Comparison of ENCODE assay signal across 11 cellular contexts in the genomic region with DNA sequence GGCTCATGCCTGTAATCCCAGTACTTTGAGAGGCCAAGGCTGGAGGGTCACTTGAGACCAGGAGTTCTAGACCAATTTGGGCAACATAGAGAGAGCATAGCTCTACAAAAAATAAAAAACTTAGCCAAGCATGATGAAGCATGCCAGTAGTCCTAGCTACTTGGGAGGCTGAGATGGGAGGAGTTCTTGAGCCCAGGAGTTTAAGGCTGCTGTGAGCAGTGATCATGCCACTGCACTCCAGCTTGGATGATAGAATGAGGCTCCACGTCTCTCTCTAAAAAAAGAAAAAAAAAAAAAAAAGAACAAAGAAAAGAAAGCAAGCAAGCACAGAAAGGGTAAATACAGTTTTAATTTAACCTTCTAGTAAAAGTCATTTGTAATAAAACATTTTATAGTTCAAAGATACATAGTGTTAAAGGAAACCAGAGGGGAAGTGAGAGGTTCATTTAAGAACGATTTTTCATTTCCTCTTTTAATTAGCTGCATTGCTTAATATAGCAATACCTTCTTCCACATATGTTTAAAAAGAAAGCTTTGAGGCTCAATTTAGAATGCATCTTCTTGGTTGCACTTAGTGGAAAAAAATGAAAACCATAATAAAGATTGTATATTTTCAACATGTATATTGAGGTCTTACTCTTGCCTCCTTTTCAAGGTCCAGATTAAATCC. TPM values are rescaled to one million over a fixed set of nuclear protein-coding genes. Genes with fewer than 3 reads are reported as not detected.
DNase-seq lines count a peak whose midpoint lies in the region; ATAC-seq and TF ChIP-seq lines count a peak whose summit lies in the region.
"Had no signal": no experiment of that assay in that cellular context is flagged by ENCODE, and none has a peak within 500 bp of the region (broad histone marks: within the 10 kb centered on the region; RNA-seq: fewer than 3 reads in every experiment).

No MANE protein-coding gene starts in this region.

- intact Hi-C loops in heart left ventricle (cut with DNase I) = loop anchor here in 1 of 10 donors (10.0 kb wide), 1 partner anchor 209 kb away; no protein-coding TSS in a partner anchor

- 55% methylated on average over 2 of the region's 2 CpGs for WGBS in suprapubic skin
- 53 to 61% (median 57%) methylated on average over 2 of the region's 2 CpGs for WGBS in heart left ventricle, 4 donors

- TF ChIP-seq EP300 in suprapubic skin (IDR thresholded peaks at IDR 0.05) = no peak

- peaks cover 9% of the 10 kb centered on the region for H3K9me3 Mint-ChIP-seq in stimulated activated memory B cell treated with anti-CD40 and anti-IgM and Interleukin-4, amounts not matched to agents 10 μg/mL and 1 μg/mL and 100 μg/mL, for 72 hours

- no peaks in the 10 kb centered on the region for H3K27me3 ChIP-seq in suprapubic skin
- H3K27me3 ChIP-seq in heart left ventricle = peaks cover 0 to 10% (median 0%) of the 10 kb centered on the region in 9 donors

- H3K27ac ChIP-seq in suprapubic skin (no peak overlapping the region), heart left ventricle (no peak overlapping the region)

- H3K4me3 ChIP-seq in suprapubic skin (no peak overlapping the region), heart left ventricle (no peak overlapping the region)

- peak; percentile 17 to 89 for DNase-seq in NOMO-1 (lab: John Stamatoyannopoulos, UW; ENCODE audit: unreplicated experiment in 2 of 2)
- DNase-seq in NOMO-1 treated with dmso at 0.1 percent for 144 hours (lab: John Stamatoyannopoulos, UW; ENCODE audit: unreplicated experiment) = no peak
- DNase-seq in globus pallidus (ENCODE audit: low spot score) = no peak
- no peak for DNase-seq in suprapubic skin (ENCODE audit: low spot score in 2 of 2)
- no peak for DNase-seq in heart left ventricle
- DNase-seq: 8988T; activated T-cell treated with anti-CD3 and anti-CD28 coated beads, Interleukin-2, amount 50 U/mL, for 1 hour had no signal

- H3K4me1 ChIP-seq in suprapubic skin (no peaks in the 10 kb centered on the region), heart left ventricle (peaks cover 0 to 18% (median 0%) of the 10 kb centered on the region in 12 donors)

- peak overlapping the region; percentile 86 for H3K27ac Mint-ChIP-seq in stimulated activated memory B cell treated with anti-CD40 and anti-IgM and Interleukin-4, amounts not matched to agents 10 μg/mL and 1 μg/mL and 100 μg/mL, for 72 hours

- H3K36me3 ChIP-seq in suprapubic skin = no peaks in the 10 kb centered on the region
- no peaks in the 10 kb centered on the region for H3K36me3 ChIP-seq in heart left ventricle

- no peaks in the 10 kb centered on the region for H3K27me3 Mint-ChIP-seq in stimulated activated memory B cell treated with anti-CD40 and anti-IgM and Interleukin-4, amounts not matched to agents 10 μg/mL and 1 μg/mL and 100 μg/mL, for 72 hours

- no peak for TF ChIP-seq CTCF in suprapubic skin (IDR thresholded peaks at IDR 0.05)
- no peak for TF ChIP-seq CTCF in heart left ventricle (IDR thresholded peaks at IDR 0.05)

- H3K4me1 Mint-ChIP-seq in stimulated activated memory B cell treated with anti-CD40 and anti-IgM and Interleukin-4, amounts not matched to agents 10 μg/mL and 1 μg/mL and 100 μg/mL, for 72 hours = peaks cover 51% of the 10 kb centered on the region

- H3K4me3 Mint-ChIP-seq in stimulated activated memory B cell treated with anti-CD40 and anti-IgM and Interleukin-4, amounts not matched to agents 10 μg/mL and 1 μg/mL and 100 μg/mL, for 72 hours = peak overlapping the region; percentile 50

- peaks cover 7% of the 10 kb centered on the region for H3K36me3 Mint-ChIP-seq in stimulated activated memory B cell treated with anti-CD40 and anti-IgM and Interleukin-4, amounts not matched to agents 10 μg/mL and 1 μg/mL and 100 μg/mL, for 72 hours

- no peaks in the 10 kb centered on the region for H3K9me3 ChIP-seq in suprapubic skin
- H3K9me3 ChIP-seq in heart left ventricle = no peaks in the 10 kb centered on the region

- ATAC-seq in HG02798 (IDR thresholded peaks at IDR 0.05; ENCODE audit: poor library complexity, unreplicated experiment) (peak; percentile 72), HG03571 (IDR thresholded peaks at IDR 0.05; ENCODE audit: unreplicated experiment) (peak; percentile 86), heart left ventricle (no peak)
- peak; percentile 89 for ATAC-seq in stimulated activated memory B cell treated with anti-CD40 and anti-IgM and Interleukin-4, amounts not matched to agents 10 μg/mL and 1 μg/mL and 100 μg/mL, for 72 hours
- ATAC-seq: Panc1 had no signal

- TF ChIP-seq POLR2A in suprapubic skin (IDR thresholded peaks at IDR 0.05) (no peak), heart left ventricle (IDR thresholded peaks at IDR 0.05) (no peak)

RNA-seq across cellular contexts. Expression of a gene that starts 14.9 kb away (rescaled TPM):
- total RNA-seq in suprapubic skin = 1 to 10 TPM in 1 of 4 donors, under 1 TPM in 1, not detected in 2; 0.42 to 1.4 TPM
- 1 to 10 TPM in 1 of 9 donors, under 1 TPM in 5, not detected in 3; 0.09 to 1.4 (median 0.65) TPM for total RNA-seq in heart left ventricle
- polyA plus RNA-seq in heart left ventricle = under 1 TPM; 0.22 to 0.23 TPM

RNA-seq across cellular contexts. Expression of a gene that starts 46.2 kb away (rescaled TPM):
- total RNA-seq in suprapubic skin (100 to 1,000 TPM; 156 to 567 (median 328) TPM), heart left ventricle (100 to 1,000 TPM in 7 of 9 donors, 10 to 100 TPM in 2; 78.3 to 169 (median 106) TPM)
- polyA plus RNA-seq in heart left ventricle = 10 to 100 TPM; 18.4 to 26.0 TPM

Comparison
In these comparisons a context has a peak if more than half of its experiments do, and no peak if none do; other contexts are left out.
1. DNase-seq: peak in NOMO-1 (2 of 2); none in NOMO-1 treated with dmso at 0.1 percent for 144 hours (single experiment), globus pallidus (single experiment), suprapubic skin (0 of 2) and heart left ventricle (0 of 5).
2. ATAC-seq: peak in HG02798 (single experiment), HG03571 (single experiment) and stimulated activated memory B cell treated with anti-CD40 and anti-IgM and Interleukin-4, amounts not matched to agents 10 μg/mL and 1 μg/mL and 100 μg/mL, for 72 hours (single experiment); none in heart left ventricle (0 of 4).